ENCODE assay signal across 1 cellular context in genomic region chr12:66169221-66170170, GRCh38.
TF ChIP-seq lines count a peak whose summit lies in the region.

A gene with protein sequence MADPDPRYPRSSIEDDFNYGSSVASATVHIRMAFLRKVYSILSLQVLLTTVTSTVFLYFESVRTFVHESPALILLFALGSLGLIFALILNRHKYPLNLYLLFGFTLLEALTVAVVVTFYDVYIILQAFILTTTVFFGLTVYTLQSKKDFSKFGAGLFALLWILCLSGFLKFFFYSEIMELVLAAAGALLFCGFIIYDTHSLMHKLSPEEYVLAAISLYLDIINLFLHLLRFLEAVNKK (minus strand): TSS chr12:66169996. CDS start chr12:66169951, 45 bp downstream.

TF ChIP-seq in K562, 482 proteins besides CTCF, POLR2A, EP300 and RAD21 (continued from another document and continues in another):
- TF ChIP-seq, protein P1, sequence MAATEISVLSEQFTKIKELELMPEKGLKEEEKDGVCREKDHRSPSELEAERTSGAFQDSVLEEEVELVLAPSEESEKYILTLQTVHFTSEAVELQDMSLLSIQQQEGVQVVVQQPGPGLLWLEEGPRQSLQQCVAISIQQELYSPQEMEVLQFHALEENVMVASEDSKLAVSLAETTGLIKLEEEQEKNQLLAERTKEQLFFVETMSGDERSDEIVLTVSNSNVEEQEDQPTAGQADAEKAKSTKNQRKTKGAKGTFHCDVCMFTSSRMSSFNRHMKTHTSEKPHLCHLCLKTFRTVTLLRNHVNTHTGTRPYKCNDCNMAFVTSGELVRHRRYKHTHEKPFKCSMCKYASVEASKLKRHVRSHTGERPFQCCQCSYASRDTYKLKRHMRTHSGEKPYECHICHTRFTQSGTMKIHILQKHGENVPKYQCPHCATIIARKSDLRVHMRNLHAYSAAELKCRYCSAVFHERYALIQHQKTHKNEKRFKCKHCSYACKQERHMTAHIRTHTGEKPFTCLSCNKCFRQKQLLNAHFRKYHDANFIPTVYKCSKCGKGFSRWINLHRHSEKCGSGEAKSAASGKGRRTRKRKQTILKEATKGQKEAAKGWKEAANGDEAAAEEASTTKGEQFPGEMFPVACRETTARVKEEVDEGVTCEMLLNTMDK (IDR thresholded peaks at IDR 0.05; ENCODE audit: borderline replicate concordance, insufficient read depth, low read depth, low read length, poor library complexity, severe bottlenecking) = peak; percentile 89
- TF ChIP-seq HMG20B (CRISPR knock-in tag; IDR thresholded peaks at IDR 0.05) (no peak), KLF13 (tag; IDR thresholded peaks at IDR 0.05; ENCODE audit: borderline replicate concordance, low read depth) (0 out of 2 replicates have a peak, but pooled peaks have one; percentile 32), NCOA2 (IDR thresholded peaks at IDR 0.05; ENCODE audit: partially characterized antibody in 2 of 2) (no peak), SUPT5H (IDR thresholded peaks at IDR 0.05) (peak; percentile 90), CTBP1 (IDR thresholded peaks at IDR 0.05; ENCODE audit: borderline replicate concordance) (peak; percentile 85; the same call in 1 of the 2 replicates), KDM4B (IDR thresholded peaks at IDR 0.05; ENCODE audit: borderline replicate concordance in 2 of 2, low read depth in 1 of 2) (peak in 1 of 2 experiments; percentile 91; a peak in 1 of 4 replicates), SMARCE1 (IDR thresholded peaks at IDR 0.05) (0 out of 2 replicates have a peak, but pooled peaks have one; percentile 20), GTF3C2 (IDR thresholded peaks at IDR 0.05; ENCODE audit: borderline replicate concordance, extremely low read depth, insufficient read length) (no peak), ETV6 (IDR thresholded peaks at IDR 0.05; ENCODE audit: borderline replicate concordance in 1 of 2, low read depth in 2 of 2, low read length in 1 of 2) (peak; percentile 93), ETV6 (CRISPR knock-in tag; IDR thresholded peaks at IDR 0.05; ENCODE audit: borderline replicate concordance) (no peak), JUN (IDR thresholded peaks at IDR 0.05; ENCODE audit: borderline replicate concordance, low read depth, low read length) (no peak), JUN (CRISPR knock-in tag; IDR thresholded peaks at IDR 0.05; ENCODE audit: borderline replicate concordance) (no peak), CHD4 (IDR thresholded peaks at IDR 0.05; ENCODE audit: insufficient read depth, insufficient replicate concordance, low read depth, low read length, poor library complexity, severe bottlenecking) (no peak), CHD1 (IDR thresholded peaks at IDR 0.05; ENCODE audit: low read length) (peak; percentile 69), NFIX (CRISPR knock-in tag; IDR thresholded peaks at IDR 0.05; ENCODE audit: low read depth) (0 out of 2 replicates have a peak, but pooled peaks have one; percentile 12), CBX1 (IDR thresholded peaks at IDR 0.05; ENCODE audit: low read depth) (peak; percentile 82; the same call in 1 of the 2 replicates), TBP (optimal IDR thresholded peaks at IDR 0.05; ENCODE audit: low read depth, low read length) (peak; percentile 86), ZNF780A (CRISPR knock-in tag; IDR thresholded peaks at IDR 0.05) (no peak), EHMT2 (IDR thresholded peaks at IDR 0.05) (peak; percentile 79; the same call in 1 of the 2 replicates), ZNF24 (IDR thresholded peaks at IDR 0.05) (peak; percentile 21; the same call in 1 of the 2 replicates), MXI1 (IDR thresholded peaks at IDR 0.05; ENCODE audit: low read depth, low read length) (no peak), CCAR2 (IDR thresholded peaks at IDR 0.05; ENCODE audit: low read depth, low read length) (no peak), BACH1 (tag; IDR thresholded peaks at IDR 0.05) (no peak), ZBED1 (IDR thresholded peaks at IDR 0.05) (0 out of 2 replicates have a peak, but pooled peaks have one; percentile 9), STAT5A (IDR thresholded peaks at IDR 0.05; ENCODE audit: borderline replicate concordance, low read length) (no peak), TAF7 (tag; IDR thresholded peaks at IDR 0.05) (peak; percentile 88), ARID4B (CRISPR knock-in tag; IDR thresholded peaks at IDR 0.05) (peak; percentile 66), CAMTA2 (CRISPR knock-in tag; conservative IDR thresholded peaks at IDR 0.05) (no peak), RAD51 (IDR thresholded peaks at IDR 0.05; ENCODE audit: borderline replicate concordance, low read depth) (0 out of 2 replicates have a peak, but pooled peaks have one; percentile 20), IFI16 (CRISPR knock-in tag; IDR thresholded peaks at IDR 0.05) (no peak), SOX6 (IDR thresholded peaks at IDR 0.05) (0 out of 2 replicates have a peak, but pooled peaks have one; percentile 19), EWSR1 (IDR thresholded peaks at IDR 0.05; ENCODE audit: borderline replicate concordance, low read depth, partially characterized antibody) (no peak)
- TF ChIP-seq, protein P2, sequence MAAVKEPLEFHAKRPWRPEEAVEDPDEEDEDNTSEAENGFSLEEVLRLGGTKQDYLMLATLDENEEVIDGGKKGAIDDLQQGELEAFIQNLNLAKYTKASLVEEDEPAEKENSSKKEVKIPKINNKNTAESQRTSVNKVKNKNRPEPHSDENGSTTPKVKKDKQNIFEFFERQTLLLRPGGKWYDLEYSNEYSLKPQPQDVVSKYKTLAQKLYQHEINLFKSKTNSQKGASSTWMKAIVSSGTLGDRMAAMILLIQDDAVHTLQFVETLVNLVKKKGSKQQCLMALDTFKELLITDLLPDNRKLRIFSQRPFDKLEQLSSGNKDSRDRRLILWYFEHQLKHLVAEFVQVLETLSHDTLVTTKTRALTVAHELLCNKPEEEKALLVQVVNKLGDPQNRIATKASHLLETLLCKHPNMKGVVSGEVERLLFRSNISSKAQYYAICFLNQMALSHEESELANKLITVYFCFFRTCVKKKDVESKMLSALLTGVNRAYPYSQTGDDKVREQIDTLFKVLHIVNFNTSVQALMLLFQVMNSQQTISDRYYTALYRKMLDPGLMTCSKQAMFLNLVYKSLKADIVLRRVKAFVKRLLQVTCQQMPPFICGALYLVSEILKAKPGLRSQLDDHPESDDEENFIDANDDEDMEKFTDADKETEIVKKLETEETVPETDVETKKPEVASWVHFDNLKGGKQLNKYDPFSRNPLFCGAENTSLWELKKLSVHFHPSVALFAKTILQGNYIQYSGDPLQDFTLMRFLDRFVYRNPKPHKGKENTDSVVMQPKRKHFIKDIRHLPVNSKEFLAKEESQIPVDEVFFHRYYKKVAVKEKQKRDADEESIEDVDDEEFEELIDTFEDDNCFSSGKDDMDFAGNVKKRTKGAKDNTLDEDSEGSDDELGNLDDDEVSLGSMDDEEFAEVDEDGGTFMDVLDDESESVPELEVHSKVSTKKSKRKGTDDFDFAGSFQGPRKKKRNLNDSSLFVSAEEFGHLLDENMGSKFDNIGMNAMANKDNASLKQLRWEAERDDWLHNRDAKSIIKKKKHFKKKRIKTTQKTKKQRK (IDR thresholded peaks at IDR 0.05; ENCODE audit: borderline replicate concordance, low read depth, low read length) = no peak
- TF ChIP-seq, protein P3, sequence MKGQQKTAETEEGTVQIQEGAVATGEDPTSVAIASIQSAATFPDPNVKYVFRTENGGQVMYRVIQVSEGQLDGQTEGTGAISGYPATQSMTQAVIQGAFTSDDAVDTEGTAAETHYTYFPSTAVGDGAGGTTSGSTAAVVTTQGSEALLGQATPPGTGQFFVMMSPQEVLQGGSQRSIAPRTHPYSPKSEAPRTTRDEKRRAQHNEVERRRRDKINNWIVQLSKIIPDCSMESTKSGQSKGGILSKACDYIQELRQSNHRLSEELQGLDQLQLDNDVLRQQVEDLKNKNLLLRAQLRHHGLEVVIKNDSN (CRISPR knock-in tag; IDR thresholded peaks at IDR 0.05) = no peak
- TF ChIP-seq, protein P4, sequence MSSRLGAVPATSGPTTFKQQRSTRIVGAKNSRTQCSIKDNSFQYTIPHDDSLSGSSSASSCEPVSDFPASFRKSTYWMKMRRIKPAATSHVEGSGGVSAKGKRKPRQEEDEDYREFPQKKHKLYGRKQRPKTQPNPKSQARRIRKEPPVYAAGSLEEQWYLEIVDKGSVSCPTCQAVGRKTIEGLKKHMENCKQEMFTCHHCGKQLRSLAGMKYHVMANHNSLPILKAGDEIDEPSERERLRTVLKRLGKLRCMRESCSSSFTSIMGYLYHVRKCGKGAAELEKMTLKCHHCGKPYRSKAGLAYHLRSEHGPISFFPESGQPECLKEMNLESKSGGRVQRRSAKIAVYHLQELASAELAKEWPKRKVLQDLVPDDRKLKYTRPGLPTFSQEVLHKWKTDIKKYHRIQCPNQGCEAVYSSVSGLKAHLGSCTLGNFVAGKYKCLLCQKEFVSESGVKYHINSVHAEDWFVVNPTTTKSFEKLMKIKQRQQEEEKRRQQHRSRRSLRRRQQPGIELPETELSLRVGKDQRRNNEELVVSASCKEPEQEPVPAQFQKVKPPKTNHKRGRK (tag; IDR thresholded peaks at IDR 0.05) = no peak
